18 cellular contexts compared by ENCODE assay signal in genomic region chr16:19783363-19783762, GRCh38.
DNase-seq lines count a peak whose midpoint lies in the region; ATAC-seq and TF ChIP-seq lines count a peak whose summit lies in the region.
"Had no signal": no experiment of that assay in that cellular context is flagged by ENCODE, and none has a peak within 500 bp of the region (broad histone marks: within the 10 kb centered on the region; RNA-seq: fewer than 3 reads in every experiment).

No MANE protein-coding gene starts in this region.

- no peak overlapping the region for H3K4ac ChIP-seq in H9 (ENCODE audit: low read depth, low read length)

- H2BK5ac ChIP-seq in H9 (ENCODE audit: insufficient read length, low read length): no peak overlapping the region

- no peak overlapping the region for H4K5ac ChIP-seq in H9 (ENCODE audit: insufficient read length, low read depth, low read length)

- in situ Hi-C loops in brain microvascular endothelial cell (cut with HindIII; ENCODE audit: low pct_ligation_motif_present, low sequenced_read_pairs): no loop called here

- H3K9ac ChIP-seq in H9 (ENCODE audit: extremely low read depth, insufficient read length, low read length) (no peak overlapping the region), neural progenitor cell (no peak overlapping the region)
- H3K9ac ChIP-seq: BLaER1 had no signal

- DNase-seq in H9: no peak
- peak in 6 of 61 donors; percentile 8 to 36 (median 16) for DNase-seq in caudate nucleus (lab: John Stamatoyannopoulos, UW)
- DNase-seq in left ventricle myocardium inferior: no peak
- DNase-seq in neural progenitor cell (ENCODE audit: low spot score): no peak
- DNase-seq in GF-D8 (lab: John Stamatoyannopoulos, UW): no peak
- DNase-seq in omental fat pad (ENCODE audit: low spot score): no peak
- no peak for DNase-seq in brain microvascular endothelial cell
- DNase-seq in activated CD4-positive, CD25-positive, alpha-beta regulatory T cell treated with anti-CD3 and anti-CD28 coated beads, Interleukin-2, amount 50 U/mL, for 72 hours: no peak
- DNase-seq: activated CD4-positive, alpha-beta T cell treated with anti-CD3 and anti-CD28 coated beads for 4 hours; activated CD8-positive, alpha-beta memory T cell treated with anti-CD3 and anti-CD28 coated beads, Interleukin-2, amount 10 ng/mL, durations not matched to agents 7 days and 5 days; foreskin melanocyte; Kasumi-1; NCI-H69; retina; SW 1271 had no signal

- H3K36me3 Mint-ChIP-seq in H9 (ENCODE audit: insufficient read depth in 1 of 3, low read depth in 3 of 3): no peaks in the 10 kb centered on the region; a peak in 1 of 7 replicates
- H3K36me3 Mint-ChIP-seq in neural progenitor cell: peaks cover 7% of the 10 kb centered on the region
- H3K36me3 Mint-ChIP-seq: activated CD8-positive, alpha-beta memory T cell treated with anti-CD3 and anti-CD28 coated beads, Interleukin-2, amount 10 ng/mL, durations not matched to agents 7 days and 5 days; activated naive CD8-positive, alpha-beta T cell had no signal

- H3K4me1 ChIP-seq in H9 (ENCODE audit: insufficient read depth, low read length) (no peaks in the 10 kb centered on the region), left ventricle myocardium inferior (peaks cover 26% of the 10 kb centered on the region), neural progenitor cell (peaks cover 11% of the 10 kb centered on the region)

- no peaks in the 10 kb centered on the region for H3K79me1 ChIP-seq in H9 (ENCODE audit: insufficient read depth, low read depth, low read length, poor library complexity, severe bottlenecking)

- no peak overlapping the region for H4K8ac ChIP-seq in H9 (replicated peaks; ENCODE audit: insufficient read length, low read depth, low read length)

- H3K4me3 Mint-ChIP-seq in H9: no peak overlapping the region
- H3K4me3 Mint-ChIP-seq in neural progenitor cell: no peak overlapping the region
- H3K4me3 Mint-ChIP-seq: activated CD8-positive, alpha-beta memory T cell treated with anti-CD3 and anti-CD28 coated beads, Interleukin-2, amount 10 ng/mL, durations not matched to agents 7 days and 5 days; activated naive CD8-positive, alpha-beta T cell had no signal

- peaks cover 6% of the 10 kb centered on the region for H3F3A ChIP-seq in neural progenitor cell (ENCODE audit: low read depth)

- no CpG with 5 or more reads among the region's 8 CpGs for WGBS in H9 (ENCODE audit: extremely low coverage, insufficient read length, low lambda C conversion rate)

- no peaks in the 10 kb centered on the region for H4K20me1 ChIP-seq in H9 (ENCODE audit: control insufficient read depth, insufficient read depth, insufficient read length)
- no peaks in the 10 kb centered on the region for H4K20me1 ChIP-seq in neural progenitor cell (ENCODE audit: low read depth)
- H4K20me1 ChIP-seq: BLaER1 had no signal

- no peak overlapping the region for H2BK12ac ChIP-seq in H9 (ENCODE audit: insufficient read length, low read depth, low read length)

- H3K36me3 ChIP-seq in left ventricle myocardium inferior (no peaks in the 10 kb centered on the region), neural progenitor cell (no peaks in the 10 kb centered on the region), brain microvascular endothelial cell (replicated peaks) (no peaks in the 10 kb centered on the region)
- H3K36me3 ChIP-seq: BLaER1, neutrophil had no signal

- H2AFZ ChIP-seq in H9 (ENCODE audit: low read length) (no peak overlapping the region), neural progenitor cell (replicated peaks) (no peak overlapping the region)

- no peak overlapping the region for H2AK5ac ChIP-seq in H9 (ENCODE audit: insufficient read length, low read length)

- TF ChIP-seq CTCF in H9 (conservative IDR thresholded peaks at IDR 0.05): no peak
- TF ChIP-seq CTCF in left ventricle myocardium inferior (IDR thresholded peaks at IDR 0.05; ENCODE audit: borderline replicate concordance): no peak
- no peak for TF ChIP-seq CTCF in neural progenitor cell (IDR thresholded peaks at IDR 0.05)
- TF ChIP-seq CTCF in omental fat pad (IDR thresholded peaks at IDR 0.05): no peak
- TF ChIP-seq CTCF in brain microvascular endothelial cell (IDR thresholded peaks at IDR 0.05; ENCODE audit: low read depth, low read length, missing control alignments): no peak

- ATAC-seq in omental fat pad (ENCODE audit: low FRiP score): no peak
- ATAC-seq: activated CD8-positive, alpha-beta memory T cell treated with anti-CD3 and anti-CD28 coated beads, Interleukin-2, amount 10 ng/mL, durations not matched to agents 7 days and 5 days had no signal

- no peak overlapping the region for H3K23ac ChIP-seq in H9 (ENCODE audit: insufficient read length, low read depth, low read length)

- H3K9me3 ChIP-seq in H9 (ENCODE audit: control insufficient read depth, low read depth, low read length) (no peaks in the 10 kb centered on the region), left ventricle myocardium inferior (replicated peaks) (no peaks in the 10 kb centered on the region), neural progenitor cell (ENCODE audit: low read depth) (no peaks in the 10 kb centered on the region)
- H3K9me3 ChIP-seq: BLaER1, neutrophil had no signal

- no peak overlapping the region for H2BK120ac ChIP-seq in H9 (ENCODE audit: low read depth, low read length, poor library complexity, severe bottlenecking)

- H3K9me3 Mint-ChIP-seq in H9 (no peaks in the 10 kb centered on the region), neural progenitor cell (no peaks in the 10 kb centered on the region)

- no peak overlapping the region for H3K18ac ChIP-seq in H9 (ENCODE audit: insufficient read length, low read depth, low read length)

- H3K79me2 ChIP-seq in H9 (ENCODE audit: insufficient read depth, low read length): no peaks in the 10 kb centered on the region
- H3K79me2 ChIP-seq in neural progenitor cell (ENCODE audit: low read depth): no peaks in the 10 kb centered on the region

- H3K14ac ChIP-seq in H9 (ENCODE audit: insufficient read depth, low read length): no peak overlapping the region

- H2BK20ac ChIP-seq in H9 (ENCODE audit: low read depth, low read length, poor library complexity, severe bottlenecking): no peak overlapping the region

- no peak overlapping the region for H3K27ac ChIP-seq in H9 (ENCODE audit: insufficient read length, low read depth, low read length)
- peak overlapping the region; percentile 87 for H3K27ac ChIP-seq in caudate nucleus (ENCODE audit: low read depth, low read length)
- H3K27ac ChIP-seq in left ventricle myocardium inferior (replicated peaks): peak overlapping the region; percentile 64
- no peak overlapping the region for H3K27ac ChIP-seq in neural progenitor cell
- H3K27ac ChIP-seq in brain microvascular endothelial cell: no peak overlapping the region
- H3K27ac ChIP-seq: BLaER1, neutrophil had no signal

- H3K4me2 ChIP-seq in H9 (ENCODE audit: insufficient read depth, insufficient read length, low read length): no peak overlapping the region
- no peak overlapping the region for H3K4me2 ChIP-seq in neural progenitor cell
- H3K4me2 ChIP-seq: BLaER1 had no signal

- no peak overlapping the region for H2BK15ac ChIP-seq in H9 (ENCODE audit: low read depth, low read length)

- H3K4me3 ChIP-seq in left ventricle myocardium inferior: no peak overlapping the region
- no peak overlapping the region for H3K4me3 ChIP-seq in neural progenitor cell
- H3K4me3 ChIP-seq in brain microvascular endothelial cell (ENCODE audit: low read depth, low read length): no peak overlapping the region
- H3K4me3 ChIP-seq: BLaER1 had no signal

- H3K27me3 Mint-ChIP-seq in H9 (ENCODE audit: low read depth) (no peaks in the 10 kb centered on the region), neural progenitor cell (ENCODE audit: insufficient read depth, low read depth) (peaks cover 5% of the 10 kb centered on the region)
- H3K27me3 Mint-ChIP-seq: activated naive CD8-positive, alpha-beta T cell had no signal

- H3K56ac ChIP-seq in H9 (ENCODE audit: insufficient read length, low read depth, low read length): no peak overlapping the region

- peak overlapping the region; percentile 9 to 73 (median 32); a peak in 1 of 7 replicates for H3K27ac Mint-ChIP-seq in H9
- H3K27ac Mint-ChIP-seq in neural progenitor cell: peak overlapping the region; percentile 0
- H3K27ac Mint-ChIP-seq: activated CD8-positive, alpha-beta memory T cell treated with anti-CD3 and anti-CD28 coated beads, Interleukin-2, amount 10 ng/mL, durations not matched to agents 7 days and 5 days; activated naive CD8-positive, alpha-beta T cell had no signal

- H3K27me3 ChIP-seq in H9 (ENCODE audit: insufficient read depth, low read length): no peaks in the 10 kb centered on the region
- H3K27me3 ChIP-seq in left ventricle myocardium inferior (ENCODE audit: low read depth): no peaks in the 10 kb centered on the region
- no peaks in the 10 kb centered on the region for H3K27me3 ChIP-seq in neural progenitor cell
- H3K27me3 ChIP-seq in brain microvascular endothelial cell (replicated peaks): no peaks in the 10 kb centered on the region
- H3K27me3 ChIP-seq: BLaER1, neutrophil had no signal

- intact Hi-C loops in left ventricle myocardium inferior (cut with micrococcal nuclease): no loop called here

- no peak overlapping the region for H4K91ac ChIP-seq in H9 (ENCODE audit: insufficient read length, low read depth, low read length)

- H3K4me1 Mint-ChIP-seq in H9 (peaks cover 3 to 11% of the 10 kb centered on the region in 2 experiments), neural progenitor cell (peaks cover 36% of the 10 kb centered on the region)
- H3K4me1 Mint-ChIP-seq: activated CD8-positive, alpha-beta memory T cell treated with anti-CD3 and anti-CD28 coated beads, Interleukin-2, amount 10 ng/mL, durations not matched to agents 7 days and 5 days had no signal

- no peaks in the 10 kb centered on the region for H3K23me2 ChIP-seq in H9 (ENCODE audit: insufficient read length, low read depth, low read length, poor library complexity, severe bottlenecking)

- H3T11ph ChIP-seq in H9 (ENCODE audit: low read length): no peak overlapping the region

Comparison
In these comparisons a context has a peak if more than half of its experiments do, and no peak if none do; other contexts are left out.
1. H3K27ac ChIP-seq: peak in caudate nucleus (single experiment) and left ventricle myocardium inferior (single experiment); none in H9 (single experiment), neural progenitor cell (single experiment) and brain microvascular endothelial cell (single experiment).